In genomic region chr3:116863842-116864626, GRCh38 we compare ENCODE assay signal across 8 cellular contexts.
DNase-seq lines count a peak whose midpoint lies in the region; ATAC-seq and TF ChIP-seq lines count a peak whose summit lies in the region.

No MANE protein-coding gene starts in this region.

- H3K36me3 ChIP-seq in HUES48 (ENCODE audit: control insufficient read depth, insufficient read depth, low read length) (no peaks in the 10 kb centered on the region), OCI-LY3 (replicated peaks; ENCODE audit: low read depth, low read length) (no peaks in the 10 kb centered on the region)
- no peaks in the 10 kb centered on the region for H3K36me3 ChIP-seq in effector memory CD4-positive, alpha-beta T cell (ENCODE audit: control insufficient read depth, insufficient read depth, low read length)

- H3K4me1 ChIP-seq in HUES48 (ENCODE audit: control insufficient read depth, insufficient read depth, low read length) = peaks cover 38% of the 10 kb centered on the region
- peaks cover 5% of the 10 kb centered on the region for H3K4me1 ChIP-seq in OCI-LY3 (ENCODE audit: low read length)
- no peaks in the 10 kb centered on the region for H3K4me1 ChIP-seq in effector memory CD4-positive, alpha-beta T cell (ENCODE audit: control insufficient read depth, insufficient read depth, low read length, poor library complexity, severe bottlenecking)

- no peaks in the 10 kb centered on the region for H3K27me3 Mint-ChIP-seq in activated naive CD4-positive, alpha-beta T cell treated with anti-CD3 and anti-CD28 coated beads, Interleukin-2, amount 10 ng/mL, durations not matched to agents 7 days and 5 days

- CTCF ChIA-PET in activated naive CD4-positive, alpha-beta T cell treated with anti-CD3 and anti-CD28 coated beads, Interleukin-2, amount 10 ng/mL, durations not matched to agents 7 days and 5 days (lab: Charles Lee) = no interaction called here

- H3K79me2 ChIP-seq in OCI-LY3 (ENCODE audit: low read length) = no peaks in the 10 kb centered on the region

- H4K20me1 ChIP-seq in OCI-LY3 (ENCODE audit: insufficient read depth, low read length) = no peaks in the 10 kb centered on the region

- no peaks in the 10 kb centered on the region for H3K36me3 Mint-ChIP-seq in activated naive CD4-positive, alpha-beta T cell treated with anti-CD3 and anti-CD28 coated beads, Interleukin-2, amount 10 ng/mL, durations not matched to agents 7 days and 5 days

- peaks cover 2% of the 10 kb centered on the region for H3K9me3 Mint-ChIP-seq in activated naive CD4-positive, alpha-beta T cell treated with anti-CD3 and anti-CD28 coated beads, Interleukin-2, amount 10 ng/mL, durations not matched to agents 7 days and 5 days

- no peak overlapping the region for H3K27ac Mint-ChIP-seq in activated naive CD4-positive, alpha-beta T cell treated with anti-CD3 and anti-CD28 coated beads, Interleukin-2, amount 10 ng/mL, durations not matched to agents 7 days and 5 days

- H3K4me2 ChIP-seq in OCI-LY3 (ENCODE audit: low read length) = peak overlapping the region; percentile 60

- H3K9me3 ChIP-seq in HUES48 (ENCODE audit: control insufficient read depth, insufficient read depth, low read length) (no peaks in the 10 kb centered on the region), OCI-LY3 (ENCODE audit: insufficient read depth, low read length) (no peaks in the 10 kb centered on the region)
- no peaks in the 10 kb centered on the region for H3K9me3 ChIP-seq in effector memory CD4-positive, alpha-beta T cell (ENCODE audit: control insufficient read depth, low read length)

- H3K27ac ChIP-seq in HUES48 (ENCODE audit: low read depth, low read length) (peak overlapping the region; percentile 52), OCI-LY3 (ENCODE audit: low read length) (no peak overlapping the region)
- H3K27ac ChIP-seq in effector memory CD4-positive, alpha-beta T cell (ENCODE audit: insufficient read depth, low read length, poor library complexity, severe bottlenecking) = no peak overlapping the region

- TF ChIP-seq CTCF in OCI-LY3 (IDR thresholded peaks at IDR 0.05; ENCODE audit: low read depth, low read length) (peak; percentile 62), fibroblast of mammary gland (conservative IDR thresholded peaks at IDR 0.05; ENCODE audit: control insufficient read depth, insufficient read depth, low read depth, low read length) (peak; percentile 66)

- no peak overlapping the region for H3K4me3 Mint-ChIP-seq in activated naive CD4-positive, alpha-beta T cell treated with anti-CD3 and anti-CD28 coated beads, Interleukin-2, amount 10 ng/mL, durations not matched to agents 7 days and 5 days

- ATAC-seq in GM18499 (IDR thresholded peaks at IDR 0.05; ENCODE audit: insufficient read depth, unreplicated experiment) = peak; percentile 52

- H3K4me3 ChIP-seq in HUES48 (ENCODE audit: low read depth, low read length) (peak overlapping the region; percentile 70), OCI-LY3 (ENCODE audit: low read length) (peak overlapping the region; percentile 70), fibroblast of mammary gland (ENCODE audit: control insufficient read depth, low read depth, low read length) (peak overlapping the region; percentile 50)
- H3K4me3 ChIP-seq in effector memory CD4-positive, alpha-beta T cell (ENCODE audit: insufficient read depth, low read depth, low read length, poor library complexity, severe bottlenecking) = no peak overlapping the region

- no peaks in the 10 kb centered on the region for H3K4me1 Mint-ChIP-seq in activated naive CD4-positive, alpha-beta T cell treated with anti-CD3 and anti-CD28 coated beads, Interleukin-2, amount 10 ng/mL, durations not matched to agents 7 days and 5 days

- peak overlapping the region; percentile 62 for H3K9ac ChIP-seq in HUES48 (ENCODE audit: low read depth, low read length)
- no peak overlapping the region for H3K9ac ChIP-seq in OCI-LY3 (ENCODE audit: low read length)

- H3K27me3 ChIP-seq in HUES48 (ENCODE audit: control insufficient read depth, insufficient read depth, low read length) (no peaks in the 10 kb centered on the region), OCI-LY3 (ENCODE audit: low read depth, low read length) (no peaks in the 10 kb centered on the region)
- H3K27me3 ChIP-seq in effector memory CD4-positive, alpha-beta T cell (replicated peaks; ENCODE audit: control insufficient read depth, insufficient read depth, low read length, poor library complexity, severe bottlenecking) = no peaks in the 10 kb centered on the region

- peak overlapping the region; percentile 58; the same call in 1 of the 2 replicates for H2AFZ ChIP-seq in OCI-LY3 (ENCODE audit: low read depth, low read length)

- peak; percentile 71 for DNase-seq in fibroblast of mammary gland (ENCODE audit: low read depth)
- peak; percentile 5 for DNase-seq in occipital lobe (lab: John Stamatoyannopoulos, UW)
- DNase-seq in cerebellum (ENCODE audit: low spot score) = no peak
- no peak for DNase-seq in effector memory CD4-positive, alpha-beta T cell
- no peak for DNase-seq in activated naive CD4-positive, alpha-beta T cell treated with anti-CD3 and anti-CD28 coated beads, Interleukin-2, amount 10 ng/mL, durations not matched to agents 7 days and 5 days

Comparison
In these comparisons a context has a peak if more than half of its experiments do, and no peak if none do; other contexts are left out.
1. DNase-seq: peak in fibroblast of mammary gland (single experiment) and occipital lobe (single experiment); none in cerebellum (single experiment), effector memory CD4-positive, alpha-beta T cell (0 of 3) and activated naive CD4-positive, alpha-beta T cell treated with anti-CD3 and anti-CD28 coated beads, Interleukin-2, amount 10 ng/mL, durations not matched to agents 7 days and 5 days (single experiment).